In the genomic region with DNA sequence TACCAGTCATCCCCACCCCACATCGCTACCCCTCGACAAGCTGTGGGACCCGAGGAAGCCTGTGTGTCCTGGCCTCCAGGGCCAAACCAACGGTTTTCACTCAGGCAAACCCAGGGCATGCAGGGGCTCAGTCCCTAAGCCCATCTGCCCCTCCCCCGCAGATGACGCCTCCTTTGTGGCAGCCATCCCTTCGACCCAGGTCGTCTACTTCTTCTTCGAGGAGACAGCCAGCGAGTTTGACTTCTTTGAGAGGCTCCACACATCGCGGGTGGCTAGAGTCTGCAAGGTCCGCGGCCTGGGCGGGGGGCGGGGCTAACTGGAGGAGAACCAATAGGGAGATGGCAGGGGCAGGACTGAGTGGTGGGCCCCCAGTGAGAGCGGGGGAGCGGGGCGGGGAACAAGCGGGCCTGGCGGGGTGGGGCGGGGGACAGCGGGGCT, we compare ENCODE assay signal across 1 cellular context.
A peak's percentile ranks its signal among the peaks of the same experiment; 100 is the strongest.
TF ChIP-seq lines count a peak whose summit lies in the region.

No MANE protein-coding gene starts in this region.

TF ChIP-seq in HEK293, 187 proteins besides CTCF, POLR2A, EP300 and RAD21 (continued from another document):
- TF ChIP-seq, protein P1, sequence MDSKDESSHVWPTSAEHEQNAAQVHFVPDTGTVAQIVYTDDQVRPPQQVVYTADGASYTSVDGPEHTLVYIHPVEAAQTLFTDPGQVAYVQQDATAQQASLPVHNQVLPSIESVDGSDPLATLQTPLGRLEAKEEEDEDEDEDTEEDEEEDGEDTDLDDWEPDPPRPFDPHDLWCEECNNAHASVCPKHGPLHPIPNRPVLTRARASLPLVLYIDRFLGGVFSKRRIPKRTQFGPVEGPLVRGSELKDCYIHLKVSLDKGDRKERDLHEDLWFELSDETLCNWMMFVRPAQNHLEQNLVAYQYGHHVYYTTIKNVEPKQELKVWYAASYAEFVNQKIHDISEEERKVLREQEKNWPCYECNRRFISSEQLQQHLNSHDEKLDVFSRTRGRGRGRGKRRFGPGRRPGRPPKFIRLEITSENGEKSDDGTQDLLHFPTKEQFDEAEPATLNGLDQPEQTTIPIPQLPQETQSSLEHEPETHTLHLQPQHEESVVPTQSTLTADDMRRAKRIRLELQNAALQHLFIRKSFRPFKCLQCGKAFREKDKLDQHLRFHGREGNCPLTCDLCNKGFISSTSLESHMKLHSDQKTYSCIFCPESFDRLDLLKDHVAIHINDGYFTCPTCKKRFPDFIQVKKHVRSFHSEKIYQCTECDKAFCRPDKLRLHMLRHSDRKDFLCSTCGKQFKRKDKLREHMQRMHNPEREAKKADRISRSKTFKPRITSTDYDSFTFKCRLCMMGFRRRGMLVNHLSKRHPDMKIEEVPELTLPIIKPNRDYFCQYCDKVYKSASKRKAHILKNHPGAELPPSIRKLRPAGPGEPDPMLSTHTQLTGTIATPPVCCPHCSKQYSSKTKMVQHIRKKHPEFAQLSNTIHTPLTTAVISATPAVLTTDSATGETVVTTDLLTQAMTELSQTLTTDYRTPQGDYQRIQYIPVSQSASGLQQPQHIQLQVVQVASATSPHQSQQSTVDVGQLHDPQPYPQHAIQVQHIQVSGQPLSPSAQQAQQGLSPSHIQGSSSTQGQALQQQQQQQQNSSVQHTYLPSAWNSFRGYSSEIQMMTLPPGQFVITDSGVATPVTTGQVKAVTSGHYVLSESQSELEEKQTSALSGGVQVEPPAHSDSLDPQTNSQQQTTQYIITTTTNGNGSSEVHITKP (tag by site-specific recombination; IDR thresholded peaks at IDR 0.05): peak; percentile 68
- TF ChIP-seq ZNF658 (tag by site-specific recombination; IDR thresholded peaks at IDR 0.05): no peak
- no peak for TF ChIP-seq SALL2 (tag by site-specific recombination; IDR thresholded peaks at IDR 0.05; ENCODE audit: borderline replicate concordance)
- TF ChIP-seq ZNF335 (tag by site-specific recombination; conservative IDR thresholded peaks at IDR 0.05): peak; percentile 65
- TF ChIP-seq ZSCAN16 (tag by site-specific recombination; IDR thresholded peaks at IDR 0.05): no peak
- no peak for TF ChIP-seq KLF16 (tag by site-specific recombination; IDR thresholded peaks at IDR 0.05)
- no peak for TF ChIP-seq ZNF341 (tag by site-specific recombination; IDR thresholded peaks at IDR 0.05; ENCODE audit: low read depth)
- no peak for TF ChIP-seq KLF9 (tag by site-specific recombination; IDR thresholded peaks at IDR 0.05; ENCODE audit: low read depth)
- no peak for TF ChIP-seq ZNF202 (tag by site-specific recombination; IDR thresholded peaks at IDR 0.05; ENCODE audit: borderline replicate concordance)
- no peak for TF ChIP-seq ZNF768 (tag by site-specific recombination; IDR thresholded peaks at IDR 0.05)
